ENCODE assay signal across 24 cellular contexts in the genomic region with DNA sequence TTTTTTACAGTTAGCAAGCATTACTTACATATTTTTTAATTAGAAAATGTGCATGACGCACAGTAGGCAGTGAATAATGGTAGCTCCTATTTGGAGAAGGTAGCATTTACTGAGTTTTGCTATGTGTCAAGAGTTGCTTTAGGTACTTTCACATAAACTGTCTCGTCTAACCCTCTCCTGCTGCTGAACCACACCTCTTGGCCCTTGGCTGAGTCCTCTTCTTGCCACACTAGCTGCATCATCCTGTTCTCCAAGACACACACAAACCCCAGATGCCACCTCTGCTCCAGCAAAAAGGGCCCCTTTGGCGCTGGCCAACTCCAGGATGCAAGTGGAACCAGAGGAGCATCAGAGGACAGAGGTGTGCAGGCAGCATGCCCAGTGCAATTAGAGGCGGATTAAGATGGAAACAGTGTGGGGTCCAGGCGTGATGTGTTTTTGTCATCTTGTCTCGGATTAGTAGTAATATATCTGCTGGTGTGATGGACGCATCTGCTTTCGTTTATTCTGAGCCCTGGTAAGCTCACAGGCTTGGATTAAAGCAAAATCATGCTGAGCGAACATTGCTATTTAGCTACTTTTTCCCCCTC.
"Had no signal": no experiment of that assay in that cellular context is flagged by ENCODE, and none has a peak within 500 bp of the region (broad histone marks: within the 10 kb centered on the region; RNA-seq: fewer than 3 reads in every experiment).

No MANE protein-coding gene starts in this region.

- H3K27ac Mint-ChIP-seq: activated naive CD8-positive, alpha-beta T cell treated with anti-CD3 and anti-CD28 coated beads, Interleukin-2, amount 10 ng/mL, durations not matched to agents 7 days and 5 days; activated T-cell treated with anti-CD3 and anti-CD28 coated beads, Interleukin-2, amount 50 U/mL, for 24 hours; activated T-helper 17 cell treated with anti-CD3 and anti-CD28 coated beads, Interleukin-2, amount 50 U/mL, for 72 hours; natural killer cell; stimulated activated naive B cell treated with anti-CD40 and anti-IgM and Interleukin-4, amounts not matched to agents 10 μg/mL and 1 μg/mL and 100 μg/mL, for 72 hours; type B pancreatic cell; WTC11 had no signal

- H3K9me3 Mint-ChIP-seq: activated naive CD8-positive, alpha-beta T cell treated with anti-CD3 and anti-CD28 coated beads, Interleukin-2, amount 10 ng/mL, durations not matched to agents 7 days and 5 days; type B pancreatic cell; WTC11 had no signal

- FAIRE-seq: bronchial epithelial cell had no signal

- DNase-seq: activated CD4-positive, alpha-beta T cell treated with anti-CD3 and anti-CD28 coated beads, Interleukin-2, amount 50 U/mL, for 4 hours; activated CD8-positive, alpha-beta memory T cell treated with anti-CD3 and anti-CD28 coated beads for 24 hours; activated CD8-positive, alpha-beta memory T cell treated with anti-CD3 and anti-CD28 coated beads, Interleukin-2, amount 50 U/mL, for 4 hours; activated naive CD4-positive, alpha-beta T cell treated with Interleukin-2 at 50 U/mL for 16 hours; activated naive CD8-positive, alpha-beta T cell treated with anti-CD3 and anti-CD28 coated beads, Interleukin-2, amount 10 ng/mL, durations not matched to agents 7 days and 5 days; activated T-cell treated with anti-CD3 and anti-CD28 coated beads, Interleukin-2, amount 50 U/mL, for 24 hours; amygdala; colonic mucosa; dorsolateral prefrontal cortex; head of caudate nucleus; islet precursor cell; left cardiac atrium; midbrain; natural killer cell; sigmoid colon; stimulated activated CD4-positive, alpha-beta T cell treated with anti-CD3 and anti-CD28 coated beads, Interleukin-15, amount 100 ng/mL, for 24 hours; stimulated activated CD8-positive, alpha-beta memory T cell treated with anti-CD3 and anti-CD28 coated beads, Interleukin-4, amount 100 ng/mL, for 48 hours; stimulated activated naive B cell treated with anti-CD40 and anti-IgM and Interleukin-4, amounts not matched to agents 10 μg/mL and 1 μg/mL and 100 μg/mL, for 72 hours; testis had no signal

- H3K4me3 Mint-ChIP-seq: activated naive CD8-positive, alpha-beta T cell treated with anti-CD3 and anti-CD28 coated beads, Interleukin-2, amount 10 ng/mL, durations not matched to agents 7 days and 5 days; activated T-cell treated with anti-CD3 and anti-CD28 coated beads, Interleukin-2, amount 50 U/mL, for 24 hours; activated T-helper 17 cell treated with anti-CD3 and anti-CD28 coated beads, Interleukin-2, amount 50 U/mL, for 72 hours; natural killer cell; stimulated activated naive B cell treated with anti-CD40 and anti-IgM and Interleukin-4, amounts not matched to agents 10 μg/mL and 1 μg/mL and 100 μg/mL, for 72 hours; type B pancreatic cell; WTC11 had no signal

- ATAC-seq: activated T-helper 17 cell treated with anti-CD3 and anti-CD28 coated beads, Interleukin-2, amount 50 U/mL, for 72 hours; gastroesophageal sphincter; left cardiac atrium; natural killer cell; stimulated activated naive B cell treated with anti-CD40 and anti-IgM and Interleukin-4, amounts not matched to agents 10 μg/mL and 1 μg/mL and 100 μg/mL, for 72 hours; WTC11 had no signal

- H3K36me3 Mint-ChIP-seq: activated naive CD8-positive, alpha-beta T cell treated with anti-CD3 and anti-CD28 coated beads, Interleukin-2, amount 10 ng/mL, durations not matched to agents 7 days and 5 days; natural killer cell; stimulated activated naive B cell treated with anti-CD40 and anti-IgM and Interleukin-4, amounts not matched to agents 10 μg/mL and 1 μg/mL and 100 μg/mL, for 72 hours; type B pancreatic cell; WTC11 had no signal

- H3K4me1 Mint-ChIP-seq: activated naive CD8-positive, alpha-beta T cell treated with anti-CD3 and anti-CD28 coated beads, Interleukin-2, amount 10 ng/mL, durations not matched to agents 7 days and 5 days; activated T-helper 17 cell treated with anti-CD3 and anti-CD28 coated beads, Interleukin-2, amount 50 U/mL, for 72 hours had no signal
